ENCODE assay signal across 18 cellular contexts in the genomic region with DNA sequence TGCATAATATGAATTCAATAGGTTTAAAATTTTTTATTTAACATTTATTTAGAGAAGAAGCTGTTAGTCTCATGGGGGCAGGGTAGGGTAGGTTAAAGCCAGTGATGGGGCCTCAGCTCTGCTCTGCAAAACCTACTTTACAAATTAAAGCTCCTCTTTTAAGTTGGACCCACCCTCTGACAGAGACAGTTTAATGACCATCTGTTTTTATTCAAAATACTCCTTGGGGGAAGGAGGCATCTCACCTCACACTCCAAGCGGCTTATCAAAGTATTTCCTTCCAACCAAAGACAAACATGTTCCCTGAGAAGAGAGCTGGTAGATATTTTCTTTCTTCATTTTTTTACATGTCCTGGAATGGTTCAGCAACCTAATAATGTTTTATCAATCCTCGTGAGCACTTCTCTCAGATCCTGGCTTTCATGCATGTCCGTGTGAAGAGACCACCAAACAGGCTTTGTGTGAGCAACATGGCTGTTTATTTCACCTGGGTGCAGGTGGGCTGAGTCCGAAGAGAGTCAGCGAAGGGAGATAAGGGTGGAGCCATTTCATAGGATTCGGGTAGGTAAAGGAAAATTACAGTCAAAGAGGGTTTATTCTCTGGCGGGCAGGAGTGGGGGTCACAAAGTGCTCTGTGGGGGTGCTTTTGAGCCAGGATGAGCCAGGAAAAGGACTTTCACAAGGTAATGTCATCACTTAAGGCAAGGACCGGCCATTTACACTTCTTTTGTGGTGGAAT.
"Had no signal": no experiment of that assay in that cellular context is flagged by ENCODE, and none has a peak within 500 bp of the region (broad histone marks: within the 10 kb centered on the region; RNA-seq: fewer than 3 reads in every experiment).

No MANE protein-coding gene starts in this region.

- H3K27me3 ChIP-seq: gastrocnemius medialis, heart left ventricle, tibial artery had no signal

- H3K4me1 ChIP-seq: gastrocnemius medialis, heart left ventricle, prostate gland, tibial artery had no signal

- H3K9me3 ChIP-seq: gastrocnemius medialis, heart left ventricle, prostate gland, tibial artery had no signal

- H3K4me3 ChIP-seq: gastrocnemius medialis, heart left ventricle, prostate gland, tibial artery had no signal

- H3K36me3 ChIP-seq: gastrocnemius medialis, heart left ventricle, prostate gland, tibial artery had no signal

- DNase-seq: activated CD8-positive, alpha-beta T cell treated with anti-CD3 and anti-CD28 coated beads for 36 hours; activated gamma-delta T cell treated with Interleukin-2 at 50 U/mL for 16 hours; activated naive CD8-positive, alpha-beta T cell treated with anti-CD3 and anti-CD28 coated beads, Interleukin-2, amount 10 ng/mL, durations not matched to agents 7 days and 5 days; activated T-cell treated with anti-CD3 and anti-CD28 coated beads, Interleukin-2, amount 50 U/mL, for 4 hours; cortex of kidney; effector CD4-positive, alpha-beta T cell; gastrocnemius medialis; heart left ventricle; immature natural killer cell; right cardiac atrium; stimulated activated CD4-positive, alpha-beta T cell treated with anti-CD3 and anti-CD28 coated beads, Interleukin-15, amount 100 ng/mL, for 24 hours; stimulated activated CD4-positive, alpha-beta T cell treated with anti-CD3 and anti-CD28 coated beads, Interleukin-4, amount 100 ng/mL, for 1 hour; stimulated activated naive B cell treated with anti-CD40 and anti-IgM and Interleukin-4, amounts not matched to agents 10 μg/mL and 1 μg/mL and 100 μg/mL, for 72 hours; T-helper 1 cell; T1000; tibial artery had no signal

- H3K27ac ChIP-seq: gastrocnemius medialis, heart left ventricle, prostate gland, tibial artery had no signal

- FAIRE-seq: urothelium cell line had no signal
